In the genomic region with DNA sequence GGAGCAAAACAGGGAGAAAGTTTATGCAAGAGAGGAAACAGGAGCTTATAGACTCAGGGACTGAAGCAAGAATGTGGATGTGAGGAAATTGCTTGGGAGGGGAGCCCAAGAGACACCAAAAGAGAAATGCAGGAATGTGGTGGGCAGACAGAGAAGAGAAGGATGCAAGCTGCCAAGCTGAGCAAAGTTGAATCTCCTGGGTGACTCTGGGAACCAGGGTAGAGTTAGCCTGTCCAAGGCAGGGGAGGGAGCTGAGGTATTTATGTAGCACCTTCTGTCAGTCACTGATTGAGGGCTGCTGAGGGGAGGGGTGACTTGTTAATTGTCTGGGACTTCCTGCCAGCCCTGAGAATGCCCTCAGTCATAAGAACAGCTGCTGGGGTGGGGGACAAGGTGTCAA, we compare ENCODE assay signal across 16 cellular contexts.
DNase-seq lines count a peak whose midpoint lies in the region; ATAC-seq, FAIRE-seq and TF ChIP-seq lines count a peak whose summit lies in the region.
"Had no signal": no experiment of that assay in that cellular context is flagged by ENCODE, and none has a peak within 500 bp of the region (broad histone marks: within the 10 kb centered on the region; RNA-seq: fewer than 3 reads in every experiment).

No MANE protein-coding gene starts in this region.

- no peak for ATAC-seq in HG02870 (IDR thresholded peaks at IDR 0.05; ENCODE audit: unreplicated experiment)

- H3K79me2 ChIP-seq in smooth muscle cell (ENCODE audit: low read depth) = no peaks in the 10 kb centered on the region

- H3K4me1 ChIP-seq in smooth muscle cell (ENCODE audit: low read depth) = peaks cover 3% of the 10 kb centered on the region

- TF ChIP-seq POLR2A in GM12891 (IDR thresholded peaks at IDR 0.05; ENCODE audit: low read depth, low read length) = no peak

- H3K36me3 ChIP-seq in smooth muscle cell (ENCODE audit: low read depth) = no peaks in the 10 kb centered on the region
- H3K36me3 ChIP-seq: HAP-1 had no signal

- DNase-seq in NCI-H69 (lab: John Stamatoyannopoulos, UW) (peak; percentile 18), astrocyte of the hippocampus (ENCODE audit: low read depth, low spot score) (peak; percentile 22), iPS-NIHi11 (ENCODE audit: low spot score) (peak; percentile 9), smooth muscle cell (lab: John Stamatoyannopoulos, UW; ENCODE audit: unreplicated experiment) (no peak), GM12891 (ENCODE audit: insufficient read length, low spot score) (no peak)
- DNase-seq in activated CD8-positive, alpha-beta memory T cell treated with anti-CD3 and anti-CD28 coated beads, Interleukin-2, amount 50 U/mL, for 4 hours = no peak
- DNase-seq: DMS153, EL, NCI-H1417 treated with DMSO at 0.1 percent for 48 hours, NCI-H2081, NCI-H524 treated with DMSO at 0.1 percent for 48 hours, PC-9 had no signal

- peak overlapping the region; percentile 1 for H3K4me2 ChIP-seq in smooth muscle cell
- H3K4me2 ChIP-seq: PC-9 had no signal

- no peak overlapping the region for H2AFZ ChIP-seq in smooth muscle cell (ENCODE audit: low read depth)
- H2AFZ ChIP-seq: PC-9 had no signal

- no peaks in the 10 kb centered on the region for H3K9me3 ChIP-seq in smooth muscle cell (replicated peaks; ENCODE audit: low read depth)
- H3K9me3 ChIP-seq: HAP-1 had no signal

- H4K20me1 ChIP-seq in smooth muscle cell (ENCODE audit: low read depth) = no peaks in the 10 kb centered on the region

- no peak for TF ChIP-seq CTCF in smooth muscle cell (IDR thresholded peaks at IDR 0.05; ENCODE audit: borderline replicate concordance, insufficient read depth, poor library complexity, severe bottlenecking)

- no peaks in the 10 kb centered on the region for H3K27me3 ChIP-seq in smooth muscle cell (ENCODE audit: low read depth)

- no peak overlapping the region for H3K4me3 ChIP-seq in smooth muscle cell
- H3K4me3 ChIP-seq: HAP-1, PC-9, SK-N-MC had no signal

- no peak for FAIRE-seq in GM12891 (lab: Jason Lieb, UNC)

- no peaks in the 10 kb centered on the region for H3F3A ChIP-seq in smooth muscle cell (ENCODE audit: low read depth)

- no peak overlapping the region for H3K27ac ChIP-seq in smooth muscle cell (ENCODE audit: low read depth)
- H3K27ac ChIP-seq: C4-2B, PC-9, SK-N-MC had no signal

- H3K9ac ChIP-seq in smooth muscle cell (ENCODE audit: low read depth) = no peak overlapping the region

TF ChIP-seq in GM12891, 5 proteins besides CTCF, POLR2A, EP300 and RAD21:
- no peak for TF ChIP-seq POLR2AphosphoS5 (IDR thresholded peaks at IDR 0.05; ENCODE audit: low read depth, low read length)
- TF ChIP-seq POU2F2 (IDR thresholded peaks at IDR 0.05; ENCODE audit: low read depth, low read length) = no peak
- no peak for TF ChIP-seq TAF1 (IDR thresholded peaks at IDR 0.05; ENCODE audit: low read depth, low read length)
- no peak for TF ChIP-seq PAX5 (IDR thresholded peaks at IDR 0.05; ENCODE audit: insufficient read depth, low read length, severe bottlenecking)
- no peak for TF ChIP-seq SPI1 (IDR thresholded peaks at IDR 0.05; ENCODE audit: low read depth, low read length)

Comparison
In these comparisons a context has a peak if more than half of its experiments do, and no peak if none do; other contexts are left out.
1. DNase-seq: peak in NCI-H69 (single experiment), astrocyte of the hippocampus (single experiment) and iPS-NIHi11 (single experiment); none in smooth muscle cell (single experiment), GM12891 (single experiment) and activated CD8-positive, alpha-beta memory T cell treated with anti-CD3 and anti-CD28 coated beads, Interleukin-2, amount 50 U/mL, for 4 hours (single experiment).